Comparison of ENCODE assay signal across 10 cellular contexts in the genomic region with DNA sequence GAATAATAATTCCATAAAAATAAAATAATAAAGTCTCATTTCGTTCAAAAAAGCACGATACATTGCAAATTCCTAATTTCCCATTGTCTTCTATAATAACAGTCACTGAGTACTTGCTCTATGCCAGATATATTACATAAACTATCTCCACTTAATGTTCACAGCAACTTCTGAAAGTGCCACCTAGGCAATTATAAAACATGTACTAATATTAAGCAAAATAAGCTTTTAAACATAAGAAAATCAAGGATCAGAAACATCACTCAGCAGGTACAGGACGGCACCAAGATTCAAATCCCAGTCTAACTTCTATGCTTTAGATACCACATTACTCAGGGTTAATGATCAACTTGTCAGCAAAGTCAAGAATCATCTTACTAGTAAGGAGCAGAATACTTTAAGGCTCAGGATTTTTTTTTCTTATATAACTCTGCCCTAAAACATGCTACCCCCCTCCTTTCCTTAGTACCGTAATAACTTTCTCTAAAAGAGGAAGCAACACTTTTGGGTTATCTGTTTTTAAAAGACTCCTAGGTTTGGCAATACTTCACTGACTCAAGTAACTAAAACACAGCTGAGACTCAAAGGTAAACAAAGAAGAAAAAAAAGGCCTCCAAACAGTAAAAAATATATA. TPM values are rescaled to one million over a fixed set of nuclear protein-coding genes. Genes with fewer than 3 reads are reported as not detected.
DNase-seq lines count a peak whose midpoint lies in the region; ATAC-seq and TF ChIP-seq lines count a peak whose summit lies in the region.
"Had no signal": no experiment of that assay in that cellular context is flagged by ENCODE, and none has a peak within 500 bp of the region (broad histone marks: within the 10 kb centered on the region; RNA-seq: fewer than 3 reads in every experiment).

No MANE protein-coding gene starts in this region.

- WGBS in testis, 2 donors, result 84 to 88% methylated on average over 4 of the region's 4 CpGs
- 79% methylated on average over 4 of the region's 4 CpGs for WGBS in smooth muscle cell (ENCODE audit: low lambda C conversion rate)

- peaks cover 90% of the 10 kb centered on the region for H3K79me2 ChIP-seq in smooth muscle cell (ENCODE audit: low read depth)

- DNase-seq in LoVo (ENCODE audit: low spot score) (peak; percentile 33), left lung (no peak), testis (no peak), smooth muscle cell (lab: John Stamatoyannopoulos, UW; ENCODE audit: unreplicated experiment) (no peak), putamen (ENCODE audit: low spot score) (no peak), DMS 273 treated with DMSO at 0.1 percent for 48 hours (lab: John Stamatoyannopoulos, UW) (no peak)
- DNase-seq: substantia nigra had no signal

- peaks cover 65% of the 10 kb centered on the region for H4K20me1 ChIP-seq in smooth muscle cell (ENCODE audit: low read depth)

- H3K27me3 ChIP-seq in left lung, result no peaks in the 10 kb centered on the region
- no peaks in the 10 kb centered on the region for H3K27me3 ChIP-seq in testis
- H3K27me3 ChIP-seq in smooth muscle cell (ENCODE audit: low read depth), result no peaks in the 10 kb centered on the region

- H3K9me3 ChIP-seq in left lung, result no peaks in the 10 kb centered on the region
- H3K9me3 ChIP-seq in testis, result no peaks in the 10 kb centered on the region
- peaks cover 4% of the 10 kb centered on the region for H3K9me3 ChIP-seq in smooth muscle cell (replicated peaks; ENCODE audit: low read depth)

- H3K27ac ChIP-seq in left lung (no peak overlapping the region), testis (no peak overlapping the region), smooth muscle cell (ENCODE audit: low read depth) (no peak overlapping the region)
- H3K27ac ChIP-seq: parathyroid adenoma had no signal

- no peaks in the 10 kb centered on the region for H3F3A ChIP-seq in smooth muscle cell (ENCODE audit: low read depth)

- H3K36me3 ChIP-seq in left lung (no peaks in the 10 kb centered on the region), testis (ENCODE audit: low read depth, missing control alignments) (no peaks in the 10 kb centered on the region), smooth muscle cell (ENCODE audit: low read depth) (no peaks in the 10 kb centered on the region)

- TF ChIP-seq CTCF in left lung (IDR thresholded peaks at IDR 0.05) (no peak), testis (IDR thresholded peaks at IDR 0.05) (no peak), smooth muscle cell (IDR thresholded peaks at IDR 0.05; ENCODE audit: borderline replicate concordance, insufficient read depth, poor library complexity, severe bottlenecking) (no peak)

- no peak overlapping the region for H3K4me3 ChIP-seq in left lung
- no peak overlapping the region for H3K4me3 ChIP-seq in testis
- H3K4me3 ChIP-seq in smooth muscle cell, result no peak overlapping the region

- no peak overlapping the region for H3K9ac ChIP-seq in smooth muscle cell (ENCODE audit: low read depth)
- H3K9ac ChIP-seq: parathyroid adenoma had no signal

- H2AFZ ChIP-seq in smooth muscle cell (ENCODE audit: low read depth), result no peak overlapping the region
- H2AFZ ChIP-seq: parathyroid adenoma had no signal

- no peak overlapping the region for H3K4me2 ChIP-seq in smooth muscle cell

- peak; percentile 79 for ATAC-seq in GM18502 (IDR thresholded peaks at IDR 0.05; ENCODE audit: poor library complexity, unreplicated experiment)
- ATAC-seq in HG02623 (IDR thresholded peaks at IDR 0.05; ENCODE audit: unreplicated experiment), result peak; percentile 79
- peak; percentile 82 for ATAC-seq in left lung

- peaks cover 3 to 40% of the 10 kb centered on the region in 2 donors for H3K4me1 ChIP-seq in left lung
- H3K4me1 ChIP-seq in testis, result no peaks in the 10 kb centered on the region
- H3K4me1 ChIP-seq in smooth muscle cell (ENCODE audit: low read depth), result no peaks in the 10 kb centered on the region

- TF ChIP-seq POLR2A in testis (IDR thresholded peaks at IDR 0.05), result no peak

- intact Hi-C loops in left lung (cut with DNase I), result no loop called here
- intact Hi-C loops in testis (cut with DNase I; ENCODE audit: low total_unique reads), result no loop called here

RNA-seq across cellular contexts. Expression of gene USP6NL, which starts 51.3 kb away (rescaled TPM):
- total RNA-seq in left lung (10 to 100 TPM; 16.0 to 18.5 TPM), testis (10 to 100 TPM; 50.4 to 56.1 TPM), smooth muscle cell (32.8 and 34.0 TPM in 2 replicates)
- polyA plus RNA-seq in testis (ENCODE audit: insufficient read depth, low read depth, low replicate concordance) (64.9 TPM), smooth muscle cell (12.0 and 16.1 TPM in 2 replicates)
